In the genomic region with DNA sequence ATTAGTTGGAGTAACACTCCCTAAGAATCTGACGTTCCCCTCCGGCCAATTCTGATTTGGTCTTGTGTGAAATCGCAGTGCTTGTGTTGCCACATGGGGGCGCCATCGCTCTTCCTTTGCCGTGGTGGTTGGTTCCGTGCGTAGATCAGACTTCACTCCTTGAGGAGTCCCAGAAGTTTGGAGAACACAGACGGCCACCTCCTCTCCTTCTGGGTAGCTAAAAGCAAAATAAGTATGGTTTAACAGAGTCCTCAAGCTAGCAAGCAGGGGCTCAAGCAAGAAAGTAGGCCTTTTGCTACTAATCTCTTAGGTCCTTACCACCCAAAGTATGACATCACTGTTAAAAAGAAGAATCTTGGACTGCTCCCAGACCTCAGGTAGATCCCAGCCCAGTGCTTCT, we compare ENCODE assay signal across 8 cellular contexts. TPM values are rescaled to one million over a fixed set of nuclear protein-coding genes. Genes with fewer than 3 reads are reported as not detected.
DNase-seq lines count a peak whose midpoint lies in the region; ATAC-seq and TF ChIP-seq lines count a peak whose summit lies in the region.

No MANE protein-coding gene starts in this region.

- peak; percentile 84 for DNase-seq in GM10266 (ENCODE audit: extremely low spot score)
- DNase-seq in HT1080 (ENCODE audit: low read depth) = peak; percentile 73
- peak; percentile 86 for DNase-seq in OCI-M1 (lab: John Stamatoyannopoulos, UW)
- DNase-seq in activated CD8-positive, alpha-beta memory T cell treated with anti-CD3 and anti-CD28 coated beads, Interleukin-2, amount 50 U/mL, for 48 hours = peak; percentile 95
- peak; percentile 30 for DNase-seq in epithelial cell of proximal tubule (ENCODE audit: low read depth)
- peak; percentile 86 for DNase-seq in myocyte (ENCODE audit: low read depth)
- peak; percentile 49 to 69 for DNase-seq in stimulated activated CD8-positive, alpha-beta memory T cell treated with anti-CD3 and anti-CD28 coated beads, Interleukin-7, amount 100 ng/mL, for 1 hour (ENCODE audit: low read depth in 2 of 2)

- ATAC-seq in GM18873 (IDR thresholded peaks at IDR 0.05; ENCODE audit: low FRiP score, unreplicated experiment) = no peak

- no peak overlapping the region for H3K4me3 ChIP-seq in epithelial cell of proximal tubule (ENCODE audit: low read depth, low read length)

- TF ChIP-seq CTCF in GM10266 (IDR thresholded peaks at IDR 0.05; ENCODE audit: control insufficient read depth, insufficient read depth, low read depth, missing control alignments) (peak; percentile 98), epithelial cell of proximal tubule (conservative IDR thresholded peaks at IDR 0.05; ENCODE audit: low read depth, low read length) (peak; percentile 95)

RNA-seq across cellular contexts. Expression of a gene that starts 59.5 kb away (rescaled TPM):
- 131 and 161 TPM in 2 replicates for total RNA-seq in HT1080 (2014; rRNA removed; shearing (Covaris generic))
- 104 and 120 TPM in 2 replicates for polyA plus RNA-seq in HT1080 (2015; cell fraction: cytosol; rRNA removed)
- 185 and 191 TPM in 2 replicates for polyA plus RNA-seq in HT1080 (2015; cell fraction: nucleus; rRNA removed)
- total RNA-seq in epithelial cell of proximal tubule (105 and 123 TPM in 2 replicates), myocyte (145 TPM in 2 replicates)
- polyA plus RNA-seq in myocyte (2012) = 69.9 TPM

Comparison
In these comparisons a context has a peak if more than half of its experiments do, and no peak if none do; other contexts are left out.
1. DNase-seq: peak in every context shown above with its lines; median percentile 95 in activated CD8-positive, alpha-beta memory T cell treated with anti-CD3 and anti-CD28 coated beads, Interleukin-2, amount 50 U/mL, for 48 hours; 86 in OCI-M1; 86 in myocyte; 84 in GM10266; 73 in HT1080; 59 in stimulated activated CD8-positive, alpha-beta memory T cell treated with anti-CD3 and anti-CD28 coated beads, Interleukin-7, amount 100 ng/mL, for 1 hour; 30 in epithelial cell of proximal tubule.